Comparison of ENCODE assay signal across 8 cellular contexts in genomic region chrX:45322382-45322781, GRCh38.
DNase-seq lines count a peak whose midpoint lies in the region; ATAC-seq and TF ChIP-seq lines count a peak whose summit lies in the region.

No MANE protein-coding gene starts in this region.

- DNase-seq in cardiac muscle cell (ENCODE audit: low read depth in 1 of 2, low spot score in 1 of 2) (peak; percentile 35 to 80), cardiac septum (ENCODE audit: low spot score) (no peak), SJCRH30 (peak; percentile 5 to 22), fibroblast of peridontal ligament (ENCODE audit: extremely low read depth) (peak; percentile 92), ovary (peak; percentile 24 to 56 (median 36)), NCI-H1930 (lab: John Stamatoyannopoulos, UW) (no peak), GM10248 (ENCODE audit: extremely low spot score) (no peak)

- TF ChIP-seq EP300 in ovary (IDR thresholded peaks at IDR 0.05), result no peak

- H3K4me1 ChIP-seq in cardiac muscle cell (ENCODE audit: low read depth) (no peaks in the 10 kb centered on the region), SJCRH30 (no peaks in the 10 kb centered on the region), ovary (ENCODE audit: insufficient read depth) (peaks cover 3% of the 10 kb centered on the region)

- POLR2A ChIA-PET in GM10248 (lab: Yijun Ruan, JAX), result no interaction called here

- no peak for ATAC-seq in HG02763 (IDR thresholded peaks at IDR 0.05; ENCODE audit: unreplicated experiment)

- no peak overlapping the region for H3K27ac ChIP-seq in cardiac muscle cell
- H3K27ac ChIP-seq in SJCRH30, result no peak overlapping the region
- no peak overlapping the region for H3K27ac ChIP-seq in ovary

- H3K27me3 ChIP-seq in cardiac muscle cell, result no peaks in the 10 kb centered on the region
- no peaks in the 10 kb centered on the region for H3K27me3 ChIP-seq in SJCRH30
- H3K27me3 ChIP-seq in ovary, result no peaks in the 10 kb centered on the region

- H3K36me3 ChIP-seq in cardiac muscle cell (no peaks in the 10 kb centered on the region), SJCRH30 (no peaks in the 10 kb centered on the region), ovary (no peaks in the 10 kb centered on the region)

- 2% methylated on average over 2 of the region's 2 CpGs for WGBS in ovary, 3 donors

- TF ChIP-seq CTCF in cardiac muscle cell (IDR thresholded peaks at IDR 0.05; ENCODE audit: low read depth, low read length) (peak; percentile 49), ovary (IDR thresholded peaks at IDR 0.05) (peak in 2 of 3 donors; percentile 33 to 47), GM10248 (IDR thresholded peaks at IDR 0.05; ENCODE audit: control extremely low read depth, extremely low read depth, low read depth, missing control alignments) (no peak)

- intact Hi-C loops in cardiac septum (cut with DNase I), result loop anchor here (5.0 kb wide), 2 partner anchors 195 to 1085 kb away; no protein-coding TSS in a partner anchor
- intact Hi-C loops in ovary (cut with DNase I), result loop anchor here in 2 of 4 donors (5.0 to 10.0 kb wide), 3 partner anchors 190 to 1082 kb away; no protein-coding TSS in a partner anchor

- CTCF ChIA-PET in GM10248 (lab: Yijun Ruan, JAX), result no interaction called here

- H3K4me3 ChIP-seq in cardiac muscle cell (no peak overlapping the region), SJCRH30 (no peak overlapping the region), ovary (no peak overlapping the region)

- TF ChIP-seq POLR2A in ovary (IDR thresholded peaks at IDR 0.05), result no peak

- H3K9me3 ChIP-seq in cardiac muscle cell (ENCODE audit: low read depth) (no peaks in the 10 kb centered on the region), SJCRH30 (replicated peaks) (no peaks in the 10 kb centered on the region), ovary (no peaks in the 10 kb centered on the region)

Comparison
In these comparisons a context has a peak if more than half of its experiments do, and no peak if none do; other contexts are left out.
1. DNase-seq: peak in cardiac muscle cell (2 of 2), SJCRH30 (2 of 2), fibroblast of peridontal ligament (single experiment) and ovary (5 of 5); none in cardiac septum (single experiment), NCI-H1930 (0 of 2) and GM10248 (single experiment).